8 cellular contexts compared by ENCODE assay signal in the genomic region with DNA sequence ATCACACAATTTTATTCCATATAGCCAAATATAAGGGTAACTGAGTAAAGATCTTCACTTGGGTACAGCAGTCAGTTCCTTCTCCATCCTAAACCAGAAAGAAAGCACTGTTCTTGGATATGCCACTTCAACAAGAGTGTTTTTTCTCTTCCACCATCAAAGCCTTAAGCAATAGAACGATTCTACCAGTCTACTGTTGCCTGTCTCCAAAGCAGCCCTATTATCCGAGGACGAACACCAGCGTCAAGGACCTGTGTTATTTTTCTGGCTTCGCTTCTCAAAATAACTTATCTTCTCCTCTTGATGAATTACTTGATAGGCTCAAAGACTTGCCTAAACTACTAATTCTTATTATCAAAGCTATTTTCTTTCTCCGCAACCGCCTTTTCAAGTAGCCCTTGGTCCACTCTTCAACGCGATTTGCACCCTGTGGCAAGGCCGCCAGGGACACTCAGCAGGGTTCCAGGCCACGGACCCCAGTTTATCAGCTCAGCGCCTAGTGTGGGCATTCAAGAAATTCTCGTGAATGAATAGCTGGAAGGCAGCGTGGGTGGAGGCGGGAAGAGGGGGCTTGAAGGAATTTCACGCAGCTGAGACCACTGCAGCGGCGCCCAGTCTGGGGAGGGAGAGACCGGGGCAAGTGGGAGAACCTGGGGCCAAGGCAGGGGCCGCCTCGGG. TPM values are rescaled to one million over a fixed set of nuclear protein-coding genes. Genes with fewer than 3 reads are reported as not detected.
DNase-seq lines count a peak whose midpoint lies in the region; ATAC-seq, FAIRE-seq and TF ChIP-seq lines count a peak whose summit lies in the region.

No MANE protein-coding gene starts in this region.

- H3K79me2 ChIP-seq in endothelial cell of umbilical vein (ENCODE audit: control insufficient read depth, insufficient read depth, low read length) = peaks cover 55% of the 10 kb centered on the region

- BruUV-seq in endothelial cell of umbilical vein (replicated peaks; lab: Mats Ljungman, UMichigan) = TSS peak; percentile 52

- H3K27me3 ChIP-seq in SJSA1 (replicated peaks) (no peaks in the 10 kb centered on the region), endothelial cell of umbilical vein (ENCODE audit: control insufficient read depth in 2 of 2, insufficient read depth in 2 of 2, low read length in 2 of 2) (peaks cover 0 to 10% of the 10 kb centered on the region in 2 experiments), muscle layer of colon (ENCODE audit: control insufficient read depth in 1 of 2, insufficient read depth in 2 of 2, low read length in 2 of 2) (no peaks in the 10 kb centered on the region)

- POLR2A ChIA-PET in GM10248 (lab: Yijun Ruan, JAX) (interaction anchor here (0.6 to 1.2 kb wide), 4 partner anchors 17 to 916 kb away, joined by 3 to 4 read pairs (median 3); a partner anchor contains a TSS), endothelial cell of umbilical vein (lab: Charles Lee) (interaction anchor here (1.0 to 1.1 kb wide), 2 partner anchors 12 to 595 kb away, joined by 3 to 4 read pairs; no protein-coding TSS in a partner anchor)

- DNase-seq in GM10248 (ENCODE audit: extremely low spot score) (peak; percentile 12), SJSA1 (ENCODE audit: low read depth in 1 of 2, low spot score in 2 of 2) (no peak), endothelial cell of umbilical vein (ENCODE audit: low read depth, low spot score) (peak; percentile 59), HK-2 (ENCODE audit: unreplicated experiment) (no peak)

- no peaks in the 10 kb centered on the region for H3K9me1 ChIP-seq in endothelial cell of umbilical vein (replicated peaks; ENCODE audit: control insufficient read depth, extremely low read depth, insufficient read depth, low read length)

- no peaks in the 10 kb centered on the region for H4K20me1 ChIP-seq in endothelial cell of umbilical vein (replicated peaks; ENCODE audit: control insufficient read depth, extremely low read depth, insufficient read depth, low read length)

- peak overlapping the region; percentile 92 for H3K4me2 ChIP-seq in endothelial cell of umbilical vein (ENCODE audit: insufficient read depth, low read length)

- peak; percentile 6 for ATAC-seq in HG02623 (IDR thresholded peaks at IDR 0.05; ENCODE audit: unreplicated experiment)
- ATAC-seq in GM21825 (IDR thresholded peaks at IDR 0.05; ENCODE audit: unreplicated experiment) = no peak
- ATAC-seq in HG03039 (IDR thresholded peaks at IDR 0.05; ENCODE audit: unreplicated experiment) = no peak

- H3K9me3 ChIP-seq in SJSA1 (replicated peaks) (no peaks in the 10 kb centered on the region), endothelial cell of umbilical vein (replicated peaks; ENCODE audit: control insufficient read depth, insufficient read depth, low read length) (no peaks in the 10 kb centered on the region), muscle layer of colon (ENCODE audit: low read length) (no peaks in the 10 kb centered on the region)

- H2AFZ ChIP-seq in endothelial cell of umbilical vein (ENCODE audit: low read depth, low read length) = peak overlapping the region; percentile 77

- peaks cover 4% of the 10 kb centered on the region for H3K36me3 ChIP-seq in SJSA1
- no peaks in the 10 kb centered on the region for H3K36me3 ChIP-seq in endothelial cell of umbilical vein (ENCODE audit: control insufficient read depth in 2 of 2, extremely low read depth in 1 of 2, insufficient read depth in 2 of 2, low read length in 2 of 2)
- H3K36me3 ChIP-seq in muscle layer of colon (ENCODE audit: insufficient read depth, low read length) = no peaks in the 10 kb centered on the region

- H3K9ac ChIP-seq in endothelial cell of umbilical vein (replicated peaks; ENCODE audit: extremely low read depth, insufficient read depth, low read length) (peak overlapping the region; percentile 74), muscle layer of colon (ENCODE audit: low read length) (peak overlapping the region; percentile 90)

- CTCF ChIA-PET in GM10248 (lab: Yijun Ruan, JAX) (interaction anchor here (1.0 to 3.2 kb wide), 9 partner anchors 11 to 137 kb away, joined by 3 to 12 read pairs (median 4); a partner anchor contains a TSS), endothelial cell of umbilical vein (lab: Charles Lee) (interaction anchor here (0.7 to 1.6 kb wide), 8 partner anchors 8 to 548 kb away, joined by 3 to 14 read pairs (median 3); a partner anchor contains a TSS)

- intact Hi-C loops in endothelial cell of umbilical vein (cut with micrococcal nuclease) = loop anchor here (2.0 to 5.0 kb wide), 4 partner anchors 43 to 329 kb away; a partner anchor contains a TSS

- no peak for FAIRE-seq in endothelial cell of umbilical vein (lab: Jason Lieb, UNC)

- peak overlapping the region; percentile 85 for H3K4me3 ChIP-seq in SJSA1
- H3K4me3 ChIP-seq in endothelial cell of umbilical vein (replicated peaks in 1 of 3; ENCODE audit: insufficient read depth in 1 of 3, low read depth in 1 of 3, low read length in 3 of 3) = peak overlapping the region; percentile 49 to 90 (median 79)
- peak overlapping the region; percentile 95 to 96 for H3K4me3 ChIP-seq in muscle layer of colon (ENCODE audit: low read depth in 1 of 2, low read length in 2 of 2)

- dilution Hi-C loops in endothelial cell of umbilical vein (cut with MboI; ENCODE audit: extremely low pct_ligation_motif_present, low sequenced_read_pairs) = no loop called here

- TF ChIP-seq CTCF in GM10248 (IDR thresholded peaks at IDR 0.05; ENCODE audit: control extremely low read depth, extremely low read depth, low read depth, missing control alignments) (no peak), endothelial cell of umbilical vein (IDR thresholded peaks at IDR 0.05; ENCODE audit: extremely low read depth in 1 of 2, insufficient read depth in 1 of 2, low read depth in 1 of 2, low read length in 2 of 2) (no peak)

- H3K4me1 ChIP-seq in SJSA1 (replicated peaks) (peaks cover 16% of the 10 kb centered on the region), endothelial cell of umbilical vein (ENCODE audit: control insufficient read depth, extremely low read depth, insufficient read depth, low read length) (peaks cover 32% of the 10 kb centered on the region), muscle layer of colon (ENCODE audit: insufficient read depth, low read length) (peaks cover 22% of the 10 kb centered on the region)

- no peak for TF ChIP-seq POLR2A in endothelial cell of umbilical vein (IDR thresholded peaks at IDR 0.05; ENCODE audit: low read depth, low read length)

- H3K27ac ChIP-seq in SJSA1 (peak overlapping the region; percentile 75), endothelial cell of umbilical vein (ENCODE audit: insufficient read depth, low read depth, low read length) (peak overlapping the region; percentile 14), muscle layer of colon (ENCODE audit: low read depth, low read length) (peak overlapping the region; percentile 89)

TF ChIP-seq in endothelial cell of umbilical vein, 7 proteins besides CTCF, POLR2A, EP300 and RAD21:
- no peak for TF ChIP-seq GATA2 (IDR thresholded peaks at IDR 0.05; ENCODE audit: insufficient read depth, insufficient read length, low read depth, low read length)
- TF ChIP-seq POLR2AphosphoS5 (IDR thresholded peaks at IDR 0.05; ENCODE audit: insufficient read depth, low read depth, low read length) = no peak
- no peak for TF ChIP-seq MYC (IDR thresholded peaks at IDR 0.05; ENCODE audit: low read depth, low read length)
- no peak for TF ChIP-seq EZH2 (IDR thresholded peaks at IDR 0.05; ENCODE audit: borderline replicate concordance, low read depth, low read length, severe bottlenecking)
- no peak for TF ChIP-seq FOS (IDR thresholded peaks at IDR 0.05; ENCODE audit: borderline replicate concordance, insufficient read depth, low read length)
- TF ChIP-seq JUN (IDR thresholded peaks at IDR 0.05; ENCODE audit: borderline replicate concordance, insufficient read depth, insufficient read length, low read depth) = no peak

RNA-seq across cellular contexts. Expression of a gene that starts 0.6 kb away (rescaled TPM):
- 15.8 and 28.2 TPM in 2 replicates for total RNA-seq in SJSA1 (2014; rRNA removed; shearing (Covaris generic))
- total RNA-seq in endothelial cell of umbilical vein = 34.6 and 36.1 TPM in 2 replicates
- polyA plus RNA-seq in endothelial cell of umbilical vein = 12.0 and 13.1 TPM in 2 replicates
- 12.6 and 13.3 TPM in 2 replicates for polyA plus RNA-seq in endothelial cell of umbilical vein (2011; cell fraction: cytosol; rRNA removed)
- polyA plus RNA-seq in endothelial cell of umbilical vein (2011; cell fraction: nucleus; rRNA removed) = 34.1 and 35.7 TPM in 2 replicates
- polyA plus RNA-seq in endothelial cell of umbilical vein (2012) = 23.8 and 25.1 TPM in 2 replicates
- 47.7 and 58.5 TPM in 2 replicates for polyA minus RNA-seq in endothelial cell of umbilical vein
- 3.6 TPM for polyA minus RNA-seq in endothelial cell of umbilical vein (2011; cell fraction: cytosol; rRNA and poly(A)+ RNA removed)
- 40.4 and 57.2 TPM in 2 replicates for polyA minus RNA-seq in endothelial cell of umbilical vein (2011; cell fraction: nucleus; rRNA and poly(A)+ RNA removed)

RNA-seq across cellular contexts. Expression of a gene that starts 26.2 kb away (rescaled TPM):
- 11.6 and 29.4 TPM in 2 replicates for total RNA-seq in SJSA1 (2014; rRNA removed; shearing (Covaris generic))
- total RNA-seq in endothelial cell of umbilical vein = not detected in 2 replicates
- polyA plus RNA-seq in endothelial cell of umbilical vein = not detected in 2 replicates
- polyA plus RNA-seq in endothelial cell of umbilical vein (2011; cell fraction: cytosol; rRNA removed) = not detected in 2 replicates
- polyA plus RNA-seq in endothelial cell of umbilical vein (2011; cell fraction: nucleus; rRNA removed) = not detected in 2 replicates
- not detected in 2 replicates for polyA plus RNA-seq in endothelial cell of umbilical vein (2012)
- polyA minus RNA-seq in endothelial cell of umbilical vein = not detected in 2 replicates
- polyA minus RNA-seq in endothelial cell of umbilical vein (2011; cell fraction: cytosol; rRNA and poly(A)+ RNA removed) = not detected
- polyA minus RNA-seq in endothelial cell of umbilical vein (2011; cell fraction: nucleus; rRNA and poly(A)+ RNA removed) = not detected in 2 replicates

Comparison
In these comparisons a context has a peak if more than half of its experiments do, and no peak if none do; other contexts are left out.
1. DNase-seq: peak in GM10248 (single experiment) and endothelial cell of umbilical vein (single experiment); none in SJSA1 (0 of 2) and HK-2 (single experiment).
2. H3K27ac ChIP-seq: peak in every context shown above with its lines; median percentile 89 in muscle layer of colon; 75 in SJSA1; 14 in endothelial cell of umbilical vein.
3. RNA of a gene that starts 26.2 kb away (total RNA-seq): 11.6 to 29.4 TPM in SJSA1; not detected in endothelial cell of umbilical vein; every median in the first group is over 10 times any median in the second.
4. Peak in every context shown above with its lines, with median percentiles within 50 percentile points of each other: H3K4me3 ChIP-seq.